Comparison of ENCODE assay signal across 18 cellular contexts in the genomic region with DNA sequence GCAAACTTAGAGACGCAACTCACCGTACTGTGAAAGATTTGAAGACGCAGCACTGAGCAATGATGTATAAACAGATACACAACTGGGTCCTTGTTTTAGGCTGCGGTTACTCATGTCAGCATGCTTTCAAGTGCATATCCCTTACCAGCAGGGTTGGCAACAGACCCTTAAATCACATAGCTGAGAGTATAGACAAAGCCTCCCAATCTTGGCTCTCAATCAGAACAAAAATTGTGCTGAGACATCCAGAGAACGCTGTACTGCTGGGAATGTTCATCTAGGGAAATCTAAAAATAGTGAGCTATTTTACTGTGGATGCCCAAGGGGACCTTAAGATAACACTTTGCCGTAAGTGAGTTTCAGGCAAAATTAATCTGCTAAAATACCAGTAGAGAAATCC.
"Had no signal": no experiment of that assay in that cellular context is flagged by ENCODE, and none has a peak within 500 bp of the region (broad histone marks: within the 10 kb centered on the region; RNA-seq: fewer than 3 reads in every experiment).

No MANE protein-coding gene starts in this region.

- H3K9me3 ChIP-seq: SJSA1, thyroid gland had no signal

- H3K27me3 ChIP-seq: foreskin keratinocyte, SJSA1, thyroid gland had no signal

- DNase-seq: activated CD4-positive, alpha-beta memory T cell treated with anti-CD3 and anti-CD28 coated beads, Interleukin-2, amount 10 ng/mL, durations not matched to agents 7 days and 5 days; activated CD4-positive, alpha-beta T cell treated with anti-CD3 and anti-CD28 coated beads for 48 hours; activated CD4-positive, CD25-positive, alpha-beta regulatory T cell; activated effector memory CD4-positive, alpha-beta T cell treated with anti-CD3 and anti-CD28 coated beads, Interleukin-2, amount 50 U/mL, for 16 hours; activated naive CD4-positive, alpha-beta T cell treated with anti-CD3 and anti-CD28 coated beads, Interleukin-2, amount 10 ng/mL, durations not matched to agents 7 days and 5 days; activated T-cell treated with anti-CD3 and anti-CD28 coated beads for 4 hours; amygdala; foreskin keratinocyte; glutamatergic neuron; hippocampal formation; left cardiac atrium; occipital lobe; stimulated activated CD4-positive, alpha-beta T cell treated with anti-CD3 and anti-CD28 coated beads, Interleukin-4, amount 100 ng/mL, for 24 hours; stimulated activated naive CD4-positive, alpha-beta T cell treated with Interleukin-2 at 50 U/mL for 16 hours; T1000; thyroid gland had no signal

- H3K27ac ChIP-seq: epithelial cell of prostate, foreskin keratinocyte, SJSA1, thyroid gland had no signal

- H3K4me3 ChIP-seq: SJSA1, thyroid gland had no signal

- ATAC-seq: foreskin keratinocyte had no signal

- H3K4me1 ChIP-seq: foreskin keratinocyte, SJSA1 had no signal

- H3K36me3 ChIP-seq: SJSA1, thyroid gland had no signal
